10 cellular contexts compared by ENCODE assay signal in genomic region chr16:1019234-1019933, GRCh38. TPM values are rescaled to one million over a fixed set of nuclear protein-coding genes. Genes with fewer than 3 reads are reported as not detected.
DNase-seq lines count a peak whose midpoint lies in the region; ATAC-seq and TF ChIP-seq lines count a peak whose summit lies in the region.
"Had no signal": no experiment of that assay in that cellular context is flagged by ENCODE, and none has a peak within 500 bp of the region (broad histone marks: within the 10 kb centered on the region; RNA-seq: fewer than 3 reads in every experiment).

No MANE protein-coding gene starts in this region.

- 14 to 15% methylated on average over 31 to 35 of the region's 58 CpGs for WGBS in thyroid gland, 2 donors

- no peak overlapping the region for H3K27ac ChIP-seq in thyroid gland

- no peaks in the 10 kb centered on the region for H3K9me3 ChIP-seq in thyroid gland

- TF ChIP-seq CTCF in cardiac fibroblast (IDR thresholded peaks at IDR 0.05; ENCODE audit: low read depth, low read length) = no peak
- TF ChIP-seq CTCF in thyroid gland (IDR thresholded peaks at IDR 0.05) = no peak

- H3K27me3 ChIP-seq in thyroid gland = no peaks in the 10 kb centered on the region

- intact Hi-C loops in thyroid gland (cut with DNase I) = no loop called here

- ATAC-seq in HG03175 (IDR thresholded peaks at IDR 0.05; ENCODE audit: unreplicated experiment) (no peak), HG02642 (IDR thresholded peaks at IDR 0.05; ENCODE audit: poor library complexity, unreplicated experiment) (no peak), HG03442 (IDR thresholded peaks at IDR 0.05; ENCODE audit: unreplicated experiment) (no peak)

- peak overlapping the region; percentile 19 to 22 for H3K4me3 ChIP-seq in cardiac fibroblast (replicated peaks in 1 of 2; ENCODE audit: low read depth in 2 of 2, low read length in 2 of 2)
- peak overlapping the region in 1 of 3 donors; percentile 18 for H3K4me3 ChIP-seq in thyroid gland (replicated peaks in 1 of 3)

- DNase-seq in LHCN-M2 (ENCODE audit: low read depth) (peak; percentile 54), cardiac fibroblast (ENCODE audit: low read depth in 2 of 2) (peak; percentile 64 to 73), kidney tubule cell (ENCODE audit: low spot score) (peak; percentile 68), thyroid gland (peak; percentile 36 to 38), RKO (ENCODE audit: low spot score) (no peak)
- DNase-seq: SIG-M5; stimulated activated naive CD4-positive, alpha-beta T cell had no signal

- no peak for TF ChIP-seq POLR2A in thyroid gland (IDR thresholded peaks at IDR 0.05)

- no peaks in the 10 kb centered on the region for H3K36me3 ChIP-seq in thyroid gland

- peaks cover 0 to 11% of the 10 kb centered on the region in 2 donors for H3K4me1 ChIP-seq in thyroid gland

RNA-seq across cellular contexts. Expression of gene SOX8, which starts 37.8 kb away (rescaled TPM):
- total RNA-seq in LHCN-M2 (2014; rRNA removed) = 5.7 and 23.1 TPM in 2 replicates
- polyA plus RNA-seq in LHCN-M2 (2012) = 0.63 TPM
- under 1 TPM in 3 of 4 donors, not detected in 1; 0.15 to 0.78 (median 0.27) TPM for total RNA-seq in thyroid gland

RNA-seq across cellular contexts. Expression of gene LMF1, which starts 48.6 kb away (rescaled TPM):
- 21.1 and 29.9 TPM in 2 replicates for total RNA-seq in LHCN-M2 (2014; rRNA removed)
- 15.5 TPM for polyA plus RNA-seq in LHCN-M2 (2012)
- 10 to 100 TPM; 23.2 to 97.8 (median 89.1) TPM for total RNA-seq in thyroid gland

RNA-seq across cellular contexts. Expression of gene SSTR5, which starts 53.2 kb away (rescaled TPM):
- total RNA-seq in LHCN-M2 (2014; rRNA removed) = 0.64 and 0.98 TPM in 2 replicates
- polyA plus RNA-seq in LHCN-M2 (2012) = 0.12 TPM
- total RNA-seq in thyroid gland = not detected
